7 cellular contexts compared by ENCODE assay signal in the genomic region with DNA sequence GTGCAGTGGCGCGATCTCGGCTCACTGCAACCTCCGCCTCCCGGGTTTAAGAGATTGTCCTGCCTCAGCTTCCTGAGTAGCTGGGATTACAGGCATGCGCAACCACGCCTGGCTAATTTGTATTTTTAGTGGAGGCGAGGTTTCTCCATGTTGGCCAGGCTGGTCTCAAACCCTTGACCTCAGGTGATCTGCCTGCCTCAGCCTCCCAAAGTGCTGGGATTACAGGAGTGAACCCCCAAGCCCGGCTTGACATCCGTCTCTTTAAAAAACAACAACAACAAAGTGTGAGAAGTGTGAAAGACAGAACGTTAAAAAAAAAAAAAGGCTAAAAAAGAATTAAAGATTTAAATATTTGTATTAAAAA. TPM values are rescaled to one million over a fixed set of nuclear protein-coding genes. Genes with fewer than 3 reads are reported as not detected.
DNase-seq lines count a peak whose midpoint lies in the region; ATAC-seq and TF ChIP-seq lines count a peak whose summit lies in the region.
"Not testable (repeated sequence)": the region's sequence is repeated elsewhere in the genome, so short reads cannot be mapped to it uniquely, and the experiment has no call there.
"Had no signal": no experiment of that assay in that cellular context is flagged by ENCODE, and none has a peak within 500 bp of the region (broad histone marks: within the 10 kb centered on the region; RNA-seq: fewer than 3 reads in every experiment).

No MANE protein-coding gene starts in this region.

- peak overlapping the region in 6 of 8 donors; percentile 12 to 85 (median 52) for H3K27ac Mint-ChIP-seq in CD8-positive, alpha-beta memory T cell
- H3K27ac Mint-ChIP-seq in naive thymus-derived CD4-positive, alpha-beta T cell, result peak overlapping the region; percentile 32 to 100 (median 81)

- H3K4me1 Mint-ChIP-seq in CD8-positive, alpha-beta memory T cell, result peaks cover 27 to 40% (median 34%) of the 10 kb centered on the region in 3 donors
- peaks cover 14 to 48% (median 35%) of the 10 kb centered on the region in 7 donors for H3K4me1 Mint-ChIP-seq in naive thymus-derived CD4-positive, alpha-beta T cell

- H4K20me1 ChIP-seq in fibroblast of lung (ENCODE audit: control insufficient read depth, extremely low read depth, insufficient read depth, low read length), result not testable (repeated sequence)

- H3K9me3 Mint-ChIP-seq in CD8-positive, alpha-beta memory T cell; naive thymus-derived CD4-positive, alpha-beta T cell: not testable (repeated sequence)

- peaks cover 0 to 24% (median 6%) of the 10 kb centered on the region in 3 donors for H3K36me3 Mint-ChIP-seq in CD8-positive, alpha-beta memory T cell
- peaks cover 0 to 19% (median 7%) of the 10 kb centered on the region in 5 donors for H3K36me3 Mint-ChIP-seq in naive thymus-derived CD4-positive, alpha-beta T cell

- peaks cover 17% of the 10 kb centered on the region for H3K79me2 ChIP-seq in fibroblast of lung (ENCODE audit: control insufficient read depth, insufficient read depth, low read length)

- CTCF ChIA-PET in CD8-positive, alpha-beta memory T cell (lab: Charles Lee), result interaction anchor here (1.0 to 1.8 kb wide), 2 partner anchors 94 to 112 kb away, joined by 3 to 5 read pairs (median 3); a partner anchor contains a TSS
- CTCF ChIA-PET in naive thymus-derived CD4-positive, alpha-beta T cell (lab: Charles Lee), result interaction anchor here (0.8 kb wide), 1 partner anchor 27 kb away, joined by 4 read pairs; a partner anchor contains a TSS

- H3K27ac ChIP-seq in CD8-positive, alpha-beta memory T cell (ENCODE audit: low read depth, low read length), result peak overlapping the region; percentile 88
- H3K27ac ChIP-seq in RWPE2 (ENCODE audit: poor library complexity, severe bottlenecking) (peak overlapping the region; percentile 61), adrenal gland (peak overlapping the region; percentile 39 to 90 (median 77)), fibroblast of lung (ENCODE audit: insufficient read depth, low read length) (peak overlapping the region; percentile 92), substantia nigra (ENCODE audit: low read depth, low read length, poor library complexity, severe bottlenecking) (peak overlapping the region; percentile 93)
- H3K27ac ChIP-seq in naive thymus-derived CD4-positive, alpha-beta T cell (ENCODE audit: low read depth, low read length), result peak overlapping the region; percentile 92

- DNase-seq in CD8-positive, alpha-beta memory T cell; RWPE2 (ENCODE audit: low spot score); adrenal gland; fibroblast of lung (ENCODE audit: low read depth in 2 of 2); naive thymus-derived CD4-positive, alpha-beta T cell; substantia nigra (lab: John Stamatoyannopoulos, UW): not testable (repeated sequence)

- not testable (repeated sequence) for H3K36me3 ChIP-seq in CD8-positive, alpha-beta memory T cell (ENCODE audit: insufficient read depth, low read length); adrenal gland (replicated peaks in 1 of 2); fibroblast of lung (ENCODE audit: control insufficient read depth, insufficient read depth, low read length)
- H3K36me3 ChIP-seq in RWPE2 (ENCODE audit: low read depth), result peaks cover 13% of the 10 kb centered on the region
- peaks cover 0 to 12% (median 4%) of the 10 kb centered on the region in 3 experiments for H3K36me3 ChIP-seq in naive thymus-derived CD4-positive, alpha-beta T cell (ENCODE audit: control insufficient read depth in 2 of 3, insufficient read depth in 3 of 3, low read length in 3 of 3)

- not testable (repeated sequence) for TF ChIP-seq CTCF in RWPE2 (IDR thresholded peaks at IDR 0.05; ENCODE audit: poor library complexity, severe bottlenecking); adrenal gland (IDR thresholded peaks at IDR 0.05); fibroblast of lung (conservative IDR thresholded peaks at IDR 0.05 in 1 of 2, IDR thresholded peaks at IDR 0.05 in 1 of 2; ENCODE audit: low read depth in 1 of 2, low read length in 2 of 2)

- H3K9me3 ChIP-seq in CD8-positive, alpha-beta memory T cell (ENCODE audit: low read length); RWPE2 (ENCODE audit: severe bottlenecking); adrenal gland (replicated peaks in 1 of 3); fibroblast of lung (ENCODE audit: control insufficient read depth, insufficient read depth, low read depth, low read length); naive thymus-derived CD4-positive, alpha-beta T cell (ENCODE audit: control insufficient read depth in 2 of 3, low read length in 3 of 3): not testable (repeated sequence)

- H3K27me3 Mint-ChIP-seq in CD8-positive, alpha-beta memory T cell, result peaks cover 14 to 19% of the 10 kb centered on the region in 2 donors
- peaks cover 5 to 17% (median 7%) of the 10 kb centered on the region in 5 donors for H3K27me3 Mint-ChIP-seq in naive thymus-derived CD4-positive, alpha-beta T cell

- 82 to 88% (median 84%) methylated on average over 10 to 11 of the region's 11 CpGs for WGBS in adrenal gland, 4 donors

- H3K9ac ChIP-seq in fibroblast of lung (ENCODE audit: insufficient read depth, low read length), result not testable (repeated sequence)

- H3K4me3 ChIP-seq in CD8-positive, alpha-beta memory T cell (ENCODE audit: low read length); naive thymus-derived CD4-positive, alpha-beta T cell (ENCODE audit: low read length): not testable (repeated sequence)
- H3K4me3 ChIP-seq in RWPE2 (ENCODE audit: severe bottlenecking) (peak overlapping the region; percentile 58), adrenal gland (peak overlapping the region in 2 of 4 donors; percentile 69 to 83), fibroblast of lung (replicated peaks in 1 of 4; ENCODE audit: control extremely low read depth in 1 of 4, insufficient read depth in 1 of 4, low read depth in 3 of 4, low read length in 4 of 4) (peak overlapping the region in 3 of 4 experiments; percentile 31 to 100 (median 79))

- TF ChIP-seq POLR2A in adrenal gland (IDR thresholded peaks at IDR 0.05), result not testable (repeated sequence)

- POLR2A ChIA-PET in CD8-positive, alpha-beta memory T cell (lab: Charles Lee), result interaction anchor here (1.0 to 2.1 kb wide), 4 partner anchors 24 to 94 kb away, joined by 3 to 17 read pairs (median 8); a partner anchor contains a TSS
- POLR2A ChIA-PET in naive thymus-derived CD4-positive, alpha-beta T cell (lab: Charles Lee), result interaction anchor here (0.5 to 2.8 kb wide), 8 partner anchors 27 to 976 kb away, joined by 3 to 10 read pairs (median 6); a partner anchor contains a TSS

- H3K4me3 Mint-ChIP-seq in CD8-positive, alpha-beta memory T cell, result peak overlapping the region; percentile 69 to 100 (median 97)
- peak overlapping the region; percentile 61 to 100 (median 82) for H3K4me3 Mint-ChIP-seq in naive thymus-derived CD4-positive, alpha-beta T cell

- not testable (repeated sequence) for H2AFZ ChIP-seq in fibroblast of lung (ENCODE audit: low read length)

- ATAC-seq in RWPE2 (ENCODE audit: low read depth); naive thymus-derived CD4-positive, alpha-beta T cell: not testable (repeated sequence)

- H3K4me2 ChIP-seq in fibroblast of lung (ENCODE audit: extremely low read depth, insufficient read depth, low read length), result not testable (repeated sequence)

- H3K4me1 ChIP-seq in CD8-positive, alpha-beta memory T cell (ENCODE audit: insufficient read depth, low read length), result peaks cover 17% of the 10 kb centered on the region
- not testable (repeated sequence) for H3K4me1 ChIP-seq in RWPE2 (ENCODE audit: insufficient read depth, poor library complexity, severe bottlenecking); fibroblast of lung (ENCODE audit: control insufficient read depth, extremely low read depth, insufficient read depth, low read length)
- H3K4me1 ChIP-seq in adrenal gland (replicated peaks in 1 of 2), result peaks cover 2 to 16% of the 10 kb centered on the region in 2 donors
- peaks cover 11 to 12% of the 10 kb centered on the region in 2 donors for H3K4me1 ChIP-seq in naive thymus-derived CD4-positive, alpha-beta T cell (ENCODE audit: control insufficient read depth in 2 of 2, insufficient read depth in 2 of 2, low read length in 2 of 2)

- intact Hi-C loops in adrenal gland (cut with DNase I); naive thymus-derived CD4-positive, alpha-beta T cell (cut with micrococcal nuclease): not testable (repeated sequence)

- not testable (repeated sequence) for H3K27me3 ChIP-seq in CD8-positive, alpha-beta memory T cell (ENCODE audit: insufficient read depth, low read length, poor library complexity, severe bottlenecking); RWPE2 (ENCODE audit: insufficient read depth, poor library complexity, severe bottlenecking); adrenal gland; fibroblast of lung (ENCODE audit: control insufficient read depth, insufficient read depth, low read length); naive thymus-derived CD4-positive, alpha-beta T cell (ENCODE audit: control insufficient read depth in 2 of 2, insufficient read depth in 2 of 2, low read length in 2 of 2)

RNA-seq across cellular contexts. Expression of a gene that starts 0.7 kb away (rescaled TPM):
- 10 to 100 TPM; 86.8 to 93.3 TPM for total RNA-seq in CD8-positive, alpha-beta memory T cell
- polyA plus RNA-seq in CD8-positive, alpha-beta memory T cell, result 147 TPM
- total RNA-seq in adrenal gland (100 to 1,000 TPM; 204 to 581 (median 323) TPM), fibroblast of lung (130 and 137 TPM in 2 replicates)
- polyA plus RNA-seq in adrenal gland (100 to 1,000 TPM in 2 of 3 donors, 10 to 100 TPM in 1; 98.8 to 189 (median 175) TPM), fibroblast of lung (101 and 129 TPM in 2 replicates)
- 179 and 237 TPM in 2 replicates for polyA plus RNA-seq in fibroblast of lung (2012)
- 127 and 321 TPM in 2 replicates for polyA minus RNA-seq in fibroblast of lung (ENCODE audit: low replicate concordance)
- 100 to 1,000 TPM; 128 to 252 (median 142) TPM for total RNA-seq in naive thymus-derived CD4-positive, alpha-beta T cell
- 100 to 1,000 TPM in 1 of 2 donors, 10 to 100 TPM in 1; 70.5 to 150 TPM for polyA plus RNA-seq in naive thymus-derived CD4-positive, alpha-beta T cell

RNA-seq across cellular contexts. Expression of a gene that starts 0.8 kb away (rescaled TPM):
- total RNA-seq in CD8-positive, alpha-beta memory T cell, result not detected
- polyA plus RNA-seq in CD8-positive, alpha-beta memory T cell, result not detected
- under 1 TPM in 4 of 8 donors, not detected in 4; 0.14 to 0.72 (median 0.48) TPM for total RNA-seq in adrenal gland
- under 1 TPM in 1 of 3 donors, not detected in 2; 0.07 TPM for polyA plus RNA-seq in adrenal gland
- total RNA-seq in fibroblast of lung, result 0.51 and 0.83 TPM in 2 replicates
- 0.10 and 0.28 TPM in 2 replicates for polyA plus RNA-seq in fibroblast of lung
- polyA plus RNA-seq in fibroblast of lung (2012), result 0.19 and 0.24 TPM in 2 replicates
- 0.63 TPM in 1 of 2 replicates, not detected in the other for polyA minus RNA-seq in fibroblast of lung (ENCODE audit: low replicate concordance)
- total RNA-seq in naive thymus-derived CD4-positive, alpha-beta T cell, result not detected
- not detected for polyA plus RNA-seq in naive thymus-derived CD4-positive, alpha-beta T cell
- total RNA-seq: mesenteric fat pad had no signal

RNA-seq across cellular contexts. Expression of a gene that starts 27.1 kb away (rescaled TPM):
- 10 to 100 TPM; 67.1 to 69.3 TPM for total RNA-seq in CD8-positive, alpha-beta memory T cell
- 159 TPM for polyA plus RNA-seq in CD8-positive, alpha-beta memory T cell
- total RNA-seq in adrenal gland (10 to 100 TPM; 29.5 to 54.6 (median 41.5) TPM), fibroblast of lung (87.3 and 166 TPM in 2 replicates)
- polyA plus RNA-seq in adrenal gland (100 to 1,000 TPM in 1 of 3 donors, 10 to 100 TPM in 2; 49.2 to 174 (median 73.3) TPM), fibroblast of lung (46.3 and 116 TPM in 2 replicates)
- 53.8 and 120 TPM in 2 replicates for polyA plus RNA-seq in fibroblast of lung (2012)
- polyA minus RNA-seq in fibroblast of lung (ENCODE audit: low replicate concordance), result 19.5 and 31.9 TPM in 2 replicates
- total RNA-seq in naive thymus-derived CD4-positive, alpha-beta T cell, result 1,000 to 10,000 TPM in 1 of 5 experiments, 100 to 1,000 TPM in 1, 10 to 100 TPM in 3; 31.5 to 1,030 (median 71.9) TPM
- 10 to 100 TPM; 23.0 to 29.8 TPM for polyA plus RNA-seq in naive thymus-derived CD4-positive, alpha-beta T cell

RNA-seq across cellular contexts. Expression of a gene that starts 31.0 kb away (rescaled TPM):
- 1 to 10 TPM; 2.5 to 4.1 TPM for total RNA-seq in CD8-positive, alpha-beta memory T cell
- 2.7 TPM for polyA plus RNA-seq in CD8-positive, alpha-beta memory T cell
- total RNA-seq in adrenal gland, result 10 to 100 TPM; 17.6 to 65.1 (median 25.4) TPM
- polyA plus RNA-seq in adrenal gland, result 10 to 100 TPM in 2 of 3 donors, 1 to 10 TPM in 1; 7.1 to 74.6 (median 70.8) TPM
- 18.7 and 20.0 TPM in 2 replicates for total RNA-seq in fibroblast of lung
- 6.6 and 11.1 TPM in 2 replicates for polyA plus RNA-seq in fibroblast of lung
- 33.4 and 58.7 TPM in 2 replicates for polyA plus RNA-seq in fibroblast of lung (2012)
- polyA minus RNA-seq in fibroblast of lung (ENCODE audit: low replicate concordance), result 18.3 and 27.2 TPM in 2 replicates
- 1 to 10 TPM; 2.1 to 7.4 (median 4.0) TPM for total RNA-seq in naive thymus-derived CD4-positive, alpha-beta T cell
- polyA plus RNA-seq in naive thymus-derived CD4-positive, alpha-beta T cell, result 1 to 10 TPM; 2.6 to 5.6 TPM

RNA-seq across cellular contexts. Expression of a gene that starts 34.1 kb away (rescaled TPM):
- total RNA-seq in CD8-positive, alpha-beta memory T cell, result under 1 TPM; 0.42 to 0.53 TPM
- polyA plus RNA-seq in CD8-positive, alpha-beta memory T cell, result 0.31 TPM
- total RNA-seq in adrenal gland (under 1 TPM in 3 of 8 donors, not detected in 5; 0.29 to 0.56 (median 0.38) TPM), fibroblast of lung (0.17 TPM in 1 of 2 replicates, not detected in the other)
- polyA plus RNA-seq in adrenal gland (1 to 10 TPM in 1 of 3 donors, under 1 TPM in 2; 0.27 to 2.8 (median 0.47) TPM), fibroblast of lung (0.08 TPM in 1 of 2 replicates, not detected in the other)
- polyA plus RNA-seq in fibroblast of lung (2012), result 0.15 and 0.21 TPM in 2 replicates
- not detected in 2 replicates for polyA minus RNA-seq in fibroblast of lung (ENCODE audit: low replicate concordance)
- total RNA-seq in naive thymus-derived CD4-positive, alpha-beta T cell, result 1 to 10 TPM; 1.1 to 1.7 (median 1.3) TPM
- 1 to 10 TPM; 1.0 to 2.7 TPM for polyA plus RNA-seq in naive thymus-derived CD4-positive, alpha-beta T cell
